18 cellular contexts compared by ENCODE assay signal in the genomic region with DNA sequence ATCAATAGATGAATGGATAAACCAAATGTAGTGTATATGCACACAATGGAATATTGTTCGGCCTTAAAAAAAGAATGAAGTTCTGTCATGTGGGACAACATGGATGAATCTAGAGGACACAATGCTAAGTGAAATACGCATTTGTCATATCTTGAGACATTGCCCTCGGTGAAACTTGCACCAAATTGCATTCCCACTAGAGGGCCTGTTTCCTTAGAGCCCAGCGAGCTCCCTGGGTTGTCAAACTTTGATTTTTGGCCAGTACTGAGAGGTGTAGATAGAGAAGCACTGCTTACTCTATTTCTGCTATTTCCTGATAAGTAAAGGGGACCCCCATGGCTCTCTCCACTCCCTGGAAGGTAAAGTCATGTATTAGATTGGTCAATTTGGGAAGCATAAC.
DNase-seq lines count a peak whose midpoint lies in the region; ATAC-seq and TF ChIP-seq lines count a peak whose summit lies in the region.
"Had no signal": no experiment of that assay in that cellular context is flagged by ENCODE, and none has a peak within 500 bp of the region (broad histone marks: within the 10 kb centered on the region; RNA-seq: fewer than 3 reads in every experiment).

No MANE protein-coding gene starts in this region.

- H3K36me3 Mint-ChIP-seq in endothelial cell (ENCODE audit: low read depth, unreplicated experiment) (no peaks in the 10 kb centered on the region), neural progenitor cell (no peaks in the 10 kb centered on the region)
- H3K36me3 Mint-ChIP-seq: naive thymus-derived CD4-positive, alpha-beta T cell; stimulated activated memory B cell treated with anti-CD40 and anti-IgM and Interleukin-4, amounts not matched to agents 10 μg/mL and 1 μg/mL and 100 μg/mL, for 72 hours had no signal

- H3F3A ChIP-seq in neural progenitor cell (ENCODE audit: low read depth): no peaks in the 10 kb centered on the region

- no peaks in the 10 kb centered on the region for H3K36me3 ChIP-seq in neural progenitor cell
- H3K36me3 ChIP-seq: transverse colon had no signal

- no peak overlapping the region for H3K9ac ChIP-seq in neural progenitor cell

- peak; percentile 27 for TF ChIP-seq CTCF in GM12873 (IDR thresholded peaks at IDR 0.05; ENCODE audit: insufficient read depth, low read depth, low read length, missing control alignments)
- peak; percentile 35 for TF ChIP-seq CTCF in endothelial cell (IDR thresholded peaks at IDR 0.05; ENCODE audit: unreplicated experiment)
- peak; percentile 63 for TF ChIP-seq CTCF in neural progenitor cell (IDR thresholded peaks at IDR 0.05)

- H3K4me1 Mint-ChIP-seq in endothelial cell (ENCODE audit: unreplicated experiment) (no peaks in the 10 kb centered on the region), neural progenitor cell (no peaks in the 10 kb centered on the region)
- H3K4me1 Mint-ChIP-seq: activated B cell treated with CpG ODN at 0.5 μM for 24 hours; central memory CD8-positive, alpha-beta T cell; naive thymus-derived CD4-positive, alpha-beta T cell; stimulated activated memory B cell treated with anti-CD40 and anti-IgM and Interleukin-4, amounts not matched to agents 10 μg/mL and 1 μg/mL and 100 μg/mL, for 72 hours had no signal

- H2AFZ ChIP-seq in neural progenitor cell (replicated peaks): peak overlapping the region; percentile 48

- no peak overlapping the region for H3K4me3 ChIP-seq in neural progenitor cell
- H3K4me3 ChIP-seq: transverse colon had no signal

- H3K79me2 ChIP-seq in neural progenitor cell (ENCODE audit: low read depth): no peaks in the 10 kb centered on the region

- no peaks in the 10 kb centered on the region for H3K27me3 ChIP-seq in neural progenitor cell
- H3K27me3 ChIP-seq: transverse colon had no signal

- no peak overlapping the region for H3K27ac Mint-ChIP-seq in endothelial cell (ENCODE audit: unreplicated experiment)
- no peak overlapping the region for H3K27ac Mint-ChIP-seq in neural progenitor cell
- H3K27ac Mint-ChIP-seq: activated B cell treated with CpG ODN at 0.5 μM for 24 hours; effector memory CD8-positive, alpha-beta T cell; naive thymus-derived CD4-positive, alpha-beta T cell; stimulated activated memory B cell treated with anti-CD40 and anti-IgM and Interleukin-4, amounts not matched to agents 10 μg/mL and 1 μg/mL and 100 μg/mL, for 72 hours had no signal

- DNase-seq in NAMALWA (ENCODE audit: low spot score) (peak; percentile 24), endothelial cell (ENCODE audit: low spot score) (peak; percentile 15), neural progenitor cell (ENCODE audit: low spot score) (peak; percentile 39)
- DNase-seq in central memory CD4-positive, alpha-beta T cell: no peak
- DNase-seq: activated B cell treated with CpG ODN at 0.5 μM for 24 hours; C1 segment of cervical spinal cord; effector memory CD8-positive, alpha-beta T cell; GOT3; MM.1S; naive thymus-derived CD4-positive, alpha-beta T cell; NCI-H1930; Right ventricle myocardium superior; transverse colon had no signal

- no peaks in the 10 kb centered on the region for H3K9me3 ChIP-seq in neural progenitor cell (ENCODE audit: low read depth)

- no peaks in the 10 kb centered on the region for H3K4me1 ChIP-seq in neural progenitor cell
- H3K4me1 ChIP-seq: transverse colon had no signal

- no peak overlapping the region for H3K27ac ChIP-seq in neural progenitor cell
- H3K27ac ChIP-seq: transverse colon had no signal

- H3K27me3 Mint-ChIP-seq in endothelial cell (ENCODE audit: unreplicated experiment) (no peaks in the 10 kb centered on the region), neural progenitor cell (ENCODE audit: insufficient read depth, low read depth) (peaks cover 2% of the 10 kb centered on the region)
- H3K27me3 Mint-ChIP-seq: activated B cell treated with CpG ODN at 0.5 μM for 24 hours; stimulated activated memory B cell treated with anti-CD40 and anti-IgM and Interleukin-4, amounts not matched to agents 10 μg/mL and 1 μg/mL and 100 μg/mL, for 72 hours had no signal

- no peaks in the 10 kb centered on the region for H4K20me1 ChIP-seq in neural progenitor cell (ENCODE audit: low read depth)

- H3K4me2 ChIP-seq in neural progenitor cell: no peak overlapping the region

- ATAC-seq in HG03354 (IDR thresholded peaks at IDR 0.05; ENCODE audit: poor library complexity, severe bottlenecking, unreplicated experiment): no peak
- no peak for ATAC-seq in HG03521 (IDR thresholded peaks at IDR 0.05; ENCODE audit: unreplicated experiment)
- ATAC-seq: effector memory CD8-positive, alpha-beta T cell; naive thymus-derived CD4-positive, alpha-beta T cell; stimulated activated memory B cell treated with anti-CD40 and anti-IgM and Interleukin-4, amounts not matched to agents 10 μg/mL and 1 μg/mL and 100 μg/mL, for 72 hours had no signal

- H3K4me3 Mint-ChIP-seq in endothelial cell (ENCODE audit: unreplicated experiment) (no peak overlapping the region), neural progenitor cell (no peak overlapping the region)
- H3K4me3 Mint-ChIP-seq: activated B cell treated with CpG ODN at 0.5 μM for 24 hours; central memory CD8-positive, alpha-beta T cell; effector memory CD8-positive, alpha-beta T cell; naive thymus-derived CD4-positive, alpha-beta T cell; stimulated activated memory B cell treated with anti-CD40 and anti-IgM and Interleukin-4, amounts not matched to agents 10 μg/mL and 1 μg/mL and 100 μg/mL, for 72 hours had no signal

- H3K9me3 Mint-ChIP-seq in endothelial cell (ENCODE audit: unreplicated experiment) (no peaks in the 10 kb centered on the region), neural progenitor cell (peaks cover 10% of the 10 kb centered on the region)
